In genomic region chr7:149580328-149580727, GRCh38 we compare ENCODE assay signal across 19 cellular contexts.
DNase-seq lines count a peak whose midpoint lies in the region; ATAC-seq and TF ChIP-seq lines count a peak whose summit lies in the region.
"Had no signal": no experiment of that assay in that cellular context is flagged by ENCODE, and none has a peak within 500 bp of the region (broad histone marks: within the 10 kb centered on the region; RNA-seq: fewer than 3 reads in every experiment).

No MANE protein-coding gene starts in this region.

- H3K27ac Mint-ChIP-seq in activated naive CD8-positive, alpha-beta T cell treated with anti-CD3 and anti-CD28 coated beads for 36 hours, result peak overlapping the region; percentile 74
- H3K27ac Mint-ChIP-seq in activated naive CD8-positive, alpha-beta T cell treated with anti-CD3 and anti-CD28 coated beads, Interleukin-2, amount 50 U/mL, for 24 hours, result no peak overlapping the region
- H3K27ac Mint-ChIP-seq in activated naive CD8-positive, alpha-beta T cell treated with anti-CD3 and anti-CD28 coated beads, Interleukin-2, amount 10 ng/mL, durations not matched to agents 7 days and 5 days, result peak overlapping the region; percentile 78
- peak overlapping the region; percentile 83 for H3K27ac Mint-ChIP-seq in memory B cell

- peaks cover 6% of the 10 kb centered on the region for H3K9me3 ChIP-seq in psoas muscle

- H3K27me3 Mint-ChIP-seq in activated naive CD8-positive, alpha-beta T cell treated with anti-CD3 and anti-CD28 coated beads for 36 hours, result no peaks in the 10 kb centered on the region
- H3K27me3 Mint-ChIP-seq in activated naive CD8-positive, alpha-beta T cell treated with anti-CD3 and anti-CD28 coated beads, Interleukin-2, amount 50 U/mL, for 24 hours, result no peaks in the 10 kb centered on the region
- H3K27me3 Mint-ChIP-seq in activated naive CD8-positive, alpha-beta T cell treated with anti-CD3 and anti-CD28 coated beads, Interleukin-2, amount 10 ng/mL, durations not matched to agents 7 days and 5 days, result no peaks in the 10 kb centered on the region
- no peaks in the 10 kb centered on the region for H3K27me3 Mint-ChIP-seq in memory B cell

- H3K36me3 ChIP-seq in psoas muscle (ENCODE audit: insufficient read depth in 1 of 2, low read depth in 1 of 2), result peaks cover 12 to 19% of the 10 kb centered on the region in 2 donors

- no peak overlapping the region for H3K4me3 Mint-ChIP-seq in activated naive CD8-positive, alpha-beta T cell treated with anti-CD3 and anti-CD28 coated beads for 36 hours
- no peak overlapping the region for H3K4me3 Mint-ChIP-seq in activated naive CD8-positive, alpha-beta T cell treated with anti-CD3 and anti-CD28 coated beads, Interleukin-2, amount 50 U/mL, for 24 hours
- no peak overlapping the region for H3K4me3 Mint-ChIP-seq in activated naive CD8-positive, alpha-beta T cell treated with anti-CD3 and anti-CD28 coated beads, Interleukin-2, amount 10 ng/mL, durations not matched to agents 7 days and 5 days
- no peak overlapping the region for H3K4me3 Mint-ChIP-seq in memory B cell

- intact Hi-C loops in psoas muscle (cut with DNase I), result no loop called here

- 98 to 99% (median 98%) methylated on average over 6 of the region's 6 CpGs for WGBS in psoas muscle, 3 donors

- H3K27me3 ChIP-seq in psoas muscle (ENCODE audit: insufficient read depth in 3 of 3, low read length in 2 of 3), result no peaks in the 10 kb centered on the region

- H3K4me1 Mint-ChIP-seq in activated naive CD8-positive, alpha-beta T cell treated with anti-CD3 and anti-CD28 coated beads for 36 hours, result peaks cover 14% of the 10 kb centered on the region
- H3K4me1 Mint-ChIP-seq in activated naive CD8-positive, alpha-beta T cell treated with anti-CD3 and anti-CD28 coated beads, Interleukin-2, amount 50 U/mL, for 24 hours, result peaks cover 5% of the 10 kb centered on the region
- H3K4me1 Mint-ChIP-seq in activated naive CD8-positive, alpha-beta T cell treated with anti-CD3 and anti-CD28 coated beads, Interleukin-2, amount 10 ng/mL, durations not matched to agents 7 days and 5 days, result peaks cover 12% of the 10 kb centered on the region
- H3K4me1 Mint-ChIP-seq in memory B cell, result peaks cover 11% of the 10 kb centered on the region

- no peak for DNase-seq in activated naive CD8-positive, alpha-beta T cell treated with anti-CD3 and anti-CD28 coated beads for 36 hours
- no peak for DNase-seq in activated naive CD8-positive, alpha-beta T cell treated with anti-CD3 and anti-CD28 coated beads, Interleukin-2, amount 50 U/mL, for 24 hours
- no peak for DNase-seq in activated naive CD8-positive, alpha-beta T cell treated with anti-CD3 and anti-CD28 coated beads, Interleukin-2, amount 10 ng/mL, durations not matched to agents 7 days and 5 days
- DNase-seq in memory B cell (ENCODE audit: low spot score in 2 of 2) (no peak), psoas muscle (no peak)
- DNase-seq: AML-193, COR-L47, NCI-H1048, NCI-H1436 treated with DMSO at 0.1 percent for 48 hours, NCI-H2029, NCI-H345, NCI-H524 treated with DMSO at 0.1 percent for 48 hours, PC-3, RPMI8226, SHP77 treated with DMSO at 0.1 percent for 48 hours had no signal

- no peak overlapping the region for H3K27ac ChIP-seq in psoas muscle
- H3K27ac ChIP-seq: C4-2B, HL-60 had no signal

- peaks cover 30% of the 10 kb centered on the region for H3K9me3 Mint-ChIP-seq in activated naive CD8-positive, alpha-beta T cell treated with anti-CD3 and anti-CD28 coated beads for 36 hours
- peaks cover 25% of the 10 kb centered on the region for H3K9me3 Mint-ChIP-seq in activated naive CD8-positive, alpha-beta T cell treated with anti-CD3 and anti-CD28 coated beads, Interleukin-2, amount 50 U/mL, for 24 hours
- peaks cover 29% of the 10 kb centered on the region for H3K9me3 Mint-ChIP-seq in activated naive CD8-positive, alpha-beta T cell treated with anti-CD3 and anti-CD28 coated beads, Interleukin-2, amount 10 ng/mL, durations not matched to agents 7 days and 5 days
- H3K9me3 Mint-ChIP-seq in memory B cell, result peaks cover 8% of the 10 kb centered on the region

- no peak overlapping the region for H3K4me3 ChIP-seq in psoas muscle

- TF ChIP-seq CTCF in psoas muscle (IDR thresholded peaks at IDR 0.05), result no peak

- ATAC-seq in activated naive CD8-positive, alpha-beta T cell treated with anti-CD3 and anti-CD28 coated beads, Interleukin-2, amount 50 U/mL, for 24 hours, result no peak
- no peak for ATAC-seq in activated naive CD8-positive, alpha-beta T cell treated with anti-CD3 and anti-CD28 coated beads, Interleukin-2, amount 10 ng/mL, durations not matched to agents 7 days and 5 days (ENCODE audit: low read depth)
- ATAC-seq in memory B cell (ENCODE audit: low read depth), result no peak
- ATAC-seq in HG03571 (IDR thresholded peaks at IDR 0.05; ENCODE audit: unreplicated experiment), result no peak
- no peak for ATAC-seq in HG02970 (IDR thresholded peaks at IDR 0.05; ENCODE audit: low FRiP score, unreplicated experiment)
- no peak for ATAC-seq in psoas muscle
- ATAC-seq: PC-3 had no signal

- peaks cover 82% of the 10 kb centered on the region for H3K36me3 Mint-ChIP-seq in activated naive CD8-positive, alpha-beta T cell treated with anti-CD3 and anti-CD28 coated beads for 36 hours
- H3K36me3 Mint-ChIP-seq in activated naive CD8-positive, alpha-beta T cell treated with anti-CD3 and anti-CD28 coated beads, Interleukin-2, amount 50 U/mL, for 24 hours (ENCODE audit: low read depth), result peaks cover 76% of the 10 kb centered on the region
- peaks cover 78% of the 10 kb centered on the region for H3K36me3 Mint-ChIP-seq in activated naive CD8-positive, alpha-beta T cell treated with anti-CD3 and anti-CD28 coated beads, Interleukin-2, amount 10 ng/mL, durations not matched to agents 7 days and 5 days
- peaks cover 29% of the 10 kb centered on the region for H3K36me3 Mint-ChIP-seq in memory B cell

- POLR2A ChIA-PET in activated naive CD8-positive, alpha-beta T cell treated with anti-CD3 and anti-CD28 coated beads, Interleukin-2, amount 10 ng/mL, durations not matched to agents 7 days and 5 days (lab: Charles Lee), result no interaction called here

- H3K4me1 ChIP-seq in psoas muscle, result no peaks in the 10 kb centered on the region
